36 cellular contexts compared by ENCODE assay signal in genomic region chr14:69844171-69844570, GRCh38. TPM values are rescaled to one million over a fixed set of nuclear protein-coding genes. Genes with fewer than 3 reads are reported as not detected.
"Had no signal": no experiment of that assay in that cellular context is flagged by ENCODE, and none has a peak within 500 bp of the region (broad histone marks: within the 10 kb centered on the region; RNA-seq: fewer than 3 reads in every experiment).

No MANE protein-coding gene starts in this region.

- DNase-seq: Karpas-422, MM.1S, MV-4-11, NCI-H1092, NCI-H1105, NCI-H1417, NCI-H1436, NCI-H146, NCI-H1694 treated with DMSO at 0.1 percent for 48 hours, NCI-H187 treated with DMSO at 0.1 percent for 48 hours, NCI-H2029, NCI-H2081, NCI-H2171 treated with DMSO at 0.1 percent for 48 hours, NCI-H2227 treated with DMSO at 0.1 percent for 48 hours, NCI-H345, NCI-H510A, NCI-H524, NCI-H526, NCI-H774, PC-9, SHP77, SIG-M5, SJCRH30, T-cell had no signal

- H3K36me3 ChIP-seq: SJCRH30 had no signal

- H3K4me2 ChIP-seq: KMS-11, PC-9 had no signal

- H3K27ac ChIP-seq: KMS-11, PC-9, RWPE1, SJCRH30, SK-N-MC had no signal

- H3K9me3 ChIP-seq: SJCRH30 had no signal

- H3K4me1 Mint-ChIP-seq: T-cell had no signal

- H3K27ac Mint-ChIP-seq: T-cell had no signal

- H2AFZ ChIP-seq: PC-9 had no signal

- H3K4me3 ChIP-seq: PC-9, SJCRH30, SK-N-MC had no signal

- H3K9me3 Mint-ChIP-seq: T-cell had no signal

- FAIRE-seq: RCC 7860 had no signal

- H3K27me3 ChIP-seq: SJCRH30 had no signal

- H3K36me3 Mint-ChIP-seq: T-cell had no signal

- H3K9ac ChIP-seq: KMS-11 had no signal

- ATAC-seq: Panc1, Right ventricle myocardium inferior, SK-N-SH treated with all-trans-retinoic acid at 6 μM for 48 hours, T-cell had no signal

- H3K4me3 Mint-ChIP-seq: T-cell had no signal

RNA-seq across cellular contexts. Expression of gene SMOC1, which starts 35.0 kb away (rescaled TPM):
- total RNA-seq: OCI-LY7, PC-9, RPMI7951, SK-MEL-5, T-cell had no signal

RNA-seq across cellular contexts. Expression of gene SLC10A1, which starts 47.1 kb away (rescaled TPM):
- total RNA-seq: LHCN-M2, MCF 10A, OCI-LY7, PC-9, Right ventricle myocardium inferior, RPMI7951, SJCRH30, SK-MEL-5 had no signal
